In the genomic region with DNA sequence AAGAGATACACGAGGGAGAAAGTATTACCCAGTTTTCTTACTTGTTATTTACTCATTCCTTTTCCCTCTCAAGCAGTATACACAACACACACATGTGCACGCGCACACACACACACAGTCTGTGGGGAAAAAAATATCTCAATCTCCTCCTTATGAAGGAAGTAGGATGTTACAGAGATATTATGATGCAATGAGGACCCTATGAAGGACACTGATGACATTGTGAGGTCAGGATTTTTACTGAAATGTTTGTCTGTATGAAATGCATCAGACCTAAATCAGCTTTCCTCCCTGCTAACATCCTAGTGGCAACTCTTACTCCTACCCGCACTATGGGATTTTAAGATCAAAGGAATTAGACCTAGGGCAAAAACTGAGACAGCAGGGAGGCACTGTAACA, we compare ENCODE assay signal across 1 cellular context.
TF ChIP-seq lines count a peak whose summit lies in the region.

A gene (plus strand): TSS at position 270 of the 400 bp plus-strand sequence. CDS start 204 bp downstream, outside the sequence.

TF ChIP-seq in K562, 482 proteins besides CTCF, POLR2A, EP300 and RAD21 (continued from another document):
- TF ChIP-seq ATF1 (CRISPR knock-in tag; IDR thresholded peaks at IDR 0.05) (no peak), ATF1 (tag; IDR thresholded peaks at IDR 0.05) (no peak), CEBPG (CRISPR knock-in tag; IDR thresholded peaks at IDR 0.05) (peak; percentile 54; the same call in 1 of the 2 replicates), CEBPG (tag; conservative IDR thresholded peaks at IDR 0.05 in 1 of 2, IDR thresholded peaks at IDR 0.05 in 1 of 2) (peak in 1 of 2 experiments; percentile 70; a peak in 3 of 4 replicates), CHD1 (IDR thresholded peaks at IDR 0.05; ENCODE audit: low read length) (no peak), NFE2L1 (tag; IDR thresholded peaks at IDR 0.05; ENCODE audit: borderline replicate concordance, low read depth) (no peak), ILF3 (IDR thresholded peaks at IDR 0.05; ENCODE audit: borderline replicate concordance) (no peak), GATAD2A (IDR thresholded peaks at IDR 0.05) (no peak)
- TF ChIP-seq, protein P1, sequence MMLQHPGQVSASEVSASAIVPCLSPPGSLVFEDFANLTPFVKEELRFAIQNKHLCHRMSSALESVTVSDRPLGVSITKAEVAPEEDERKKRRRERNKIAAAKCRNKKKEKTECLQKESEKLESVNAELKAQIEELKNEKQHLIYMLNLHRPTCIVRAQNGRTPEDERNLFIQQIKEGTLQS (IDR thresholded peaks at IDR 0.05) = peak; percentile 64
- TF ChIP-seq, protein P1 (CRISPR knock-in tag; conservative IDR thresholded peaks at IDR 0.05) = no peak
